ENCODE assay signal across 18 cellular contexts in the genomic region with DNA sequence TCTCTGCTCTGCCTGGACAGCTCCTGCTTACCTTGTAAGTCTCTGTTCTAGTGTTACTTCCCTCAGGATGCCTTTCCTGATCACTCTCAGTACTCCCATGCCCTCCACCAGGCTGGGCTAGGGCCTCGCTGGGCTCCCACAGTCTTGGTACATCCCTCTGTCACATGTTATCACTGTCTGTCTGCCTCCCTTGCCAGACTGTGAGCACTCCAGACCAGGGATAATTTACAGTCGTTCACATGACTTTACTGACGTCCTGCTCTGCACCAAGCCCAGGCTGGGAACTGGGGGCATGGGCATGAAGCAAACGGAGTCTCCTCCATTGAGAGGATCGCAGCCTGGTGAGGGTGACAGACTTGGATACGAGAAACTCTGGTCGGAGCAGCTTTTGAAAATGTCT. TPM values are rescaled to one million over a fixed set of nuclear protein-coding genes. Genes with fewer than 3 reads are reported as not detected.
A peak's percentile ranks its signal among the peaks of the same experiment; 100 is the strongest.
DNase-seq lines count a peak whose midpoint lies in the region; ATAC-seq and TF ChIP-seq lines count a peak whose summit lies in the region.
"Had no signal": no experiment of that assay in that cellular context is flagged by ENCODE, and none has a peak within 500 bp of the region (broad histone marks: within the 10 kb centered on the region; RNA-seq: fewer than 3 reads in every experiment).

No MANE protein-coding gene starts in this region.

- no peak for TF ChIP-seq CTCF in natural killer cell (IDR thresholded peaks at IDR 0.05)
- no peak for TF ChIP-seq CTCF in left ventricle myocardium inferior (IDR thresholded peaks at IDR 0.05; ENCODE audit: borderline replicate concordance)
- TF ChIP-seq CTCF in HFFc6 (IDR thresholded peaks at IDR 0.05), result no peak
- TF ChIP-seq CTCF in testis (IDR thresholded peaks at IDR 0.05), result no peak

- H3K4me3 ChIP-seq in left ventricle myocardium inferior (no peak overlapping the region), testis (no peak overlapping the region)
- H3K4me3 ChIP-seq: adrenal gland, upper lobe of left lung had no signal

- no peak for ATAC-seq in natural killer cell treated with Interleukin-12 subunit alpha and Interleukin-12 subunit beta and Interleukin-15 and Interleukin-18, amount 100 ng/mL, for 72 hours
- ATAC-seq in natural killer cell, result no peak
- no peak for ATAC-seq in activated T-helper 17 cell treated with anti-CD3 and anti-CD28 coated beads, Interleukin-2, amount 50 U/mL, for 72 hours (replicated peaks)
- no peak for ATAC-seq in stimulated activated effector memory CD8-positive, alpha-beta T cell treated with anti-CD3 and anti-CD28 coated beads, Interleukin-12 subunit alpha, Interleukin-12 subunit beta, amount 100 ng/mL, for 72 hours
- ATAC-seq: left colon had no signal

- peaks cover 18% of the 10 kb centered on the region for H3K4me1 ChIP-seq in left ventricle myocardium inferior
- no peaks in the 10 kb centered on the region for H3K4me1 ChIP-seq in testis
- H3K4me1 ChIP-seq: adrenal gland, parathyroid adenoma had no signal

- H3K27me3 ChIP-seq in left ventricle myocardium inferior (ENCODE audit: low read depth) (no peaks in the 10 kb centered on the region), testis (no peaks in the 10 kb centered on the region)
- H3K27me3 ChIP-seq: adrenal gland, upper lobe of left lung had no signal

- peaks cover 23 to 29% of the 10 kb centered on the region in 2 donors for H3K4me1 Mint-ChIP-seq in natural killer cell treated with Interleukin-12 subunit alpha and Interleukin-12 subunit beta and Interleukin-15 and Interleukin-18, amount 100 ng/mL, for 72 hours (ENCODE audit: low read depth in 2 of 2)
- H3K4me1 Mint-ChIP-seq in natural killer cell, result peaks cover 16 to 19% of the 10 kb centered on the region in 2 donors
- H3K4me1 Mint-ChIP-seq in activated T-helper 17 cell treated with anti-CD3 and anti-CD28 coated beads, Interleukin-2, amount 50 U/mL, for 72 hours, result peaks cover 30% of the 10 kb centered on the region
- peaks cover 30% of the 10 kb centered on the region for H3K4me1 Mint-ChIP-seq in stimulated activated effector memory CD8-positive, alpha-beta T cell treated with anti-CD3 and anti-CD28 coated beads, Interleukin-12 subunit alpha, Interleukin-12 subunit beta, amount 100 ng/mL, for 72 hours
- H3K4me1 Mint-ChIP-seq in HFFc6 (ENCODE audit: low read depth), result no peaks in the 10 kb centered on the region

- peaks cover 38% of the 10 kb centered on the region for H3K36me3 ChIP-seq in left ventricle myocardium inferior
- H3K36me3 ChIP-seq in testis (ENCODE audit: low read depth, missing control alignments), result no peaks in the 10 kb centered on the region

- H3K9me3 ChIP-seq in left ventricle myocardium inferior (replicated peaks) (no peaks in the 10 kb centered on the region), testis (no peaks in the 10 kb centered on the region)
- H3K9me3 ChIP-seq: adrenal gland, upper lobe of left lung had no signal

- H3K27me3 Mint-ChIP-seq in natural killer cell treated with Interleukin-12 subunit alpha and Interleukin-12 subunit beta and Interleukin-15 and Interleukin-18, amount 100 ng/mL, for 72 hours, result no peaks in the 10 kb centered on the region
- no peaks in the 10 kb centered on the region for H3K27me3 Mint-ChIP-seq in natural killer cell (ENCODE audit: low read depth in 2 of 2)
- H3K27me3 Mint-ChIP-seq in activated T-helper 17 cell treated with anti-CD3 and anti-CD28 coated beads, Interleukin-2, amount 50 U/mL, for 72 hours, result no peaks in the 10 kb centered on the region
- no peaks in the 10 kb centered on the region; the same call in 1 of the 2 replicates for H3K27me3 Mint-ChIP-seq in HFFc6 (ENCODE audit: insufficient read depth)
- H3K27me3 Mint-ChIP-seq: B cell, IgD-negative memory B cell had no signal

- intact Hi-C loops in natural killer cell (cut with micrococcal nuclease) (no loop called here), left ventricle myocardium inferior (cut with micrococcal nuclease) (no loop called here), testis (cut with DNase I; ENCODE audit: low total_unique reads) (no loop called here)

- WGBS in testis, 2 donors, result 78 to 80% methylated on average over 6 to 7 of the region's 7 CpGs

- peak overlapping the region in 1 of 2 donors; percentile 69 for H3K27ac Mint-ChIP-seq in natural killer cell treated with Interleukin-12 subunit alpha and Interleukin-12 subunit beta and Interleukin-15 and Interleukin-18, amount 100 ng/mL, for 72 hours
- peak overlapping the region in 1 of 2 donors; percentile 80 for H3K27ac Mint-ChIP-seq in natural killer cell
- H3K27ac Mint-ChIP-seq in activated T-helper 17 cell treated with anti-CD3 and anti-CD28 coated beads, Interleukin-2, amount 50 U/mL, for 72 hours, result peak overlapping the region; percentile 85
- peak overlapping the region; percentile 87 for H3K27ac Mint-ChIP-seq in stimulated activated effector memory CD8-positive, alpha-beta T cell treated with anti-CD3 and anti-CD28 coated beads, Interleukin-12 subunit alpha, Interleukin-12 subunit beta, amount 100 ng/mL, for 72 hours
- H3K27ac Mint-ChIP-seq in HFFc6, result no peak overlapping the region
- H3K27ac Mint-ChIP-seq: B cell had no signal

- no peaks in the 10 kb centered on the region for H3K9me3 Mint-ChIP-seq in natural killer cell treated with Interleukin-12 subunit alpha and Interleukin-12 subunit beta and Interleukin-15 and Interleukin-18, amount 100 ng/mL, for 72 hours
- H3K9me3 Mint-ChIP-seq in natural killer cell, result no peaks in the 10 kb centered on the region
- H3K9me3 Mint-ChIP-seq in activated T-helper 17 cell treated with anti-CD3 and anti-CD28 coated beads, Interleukin-2, amount 50 U/mL, for 72 hours, result no peaks in the 10 kb centered on the region
- no peaks in the 10 kb centered on the region for H3K9me3 Mint-ChIP-seq in stimulated activated effector memory CD8-positive, alpha-beta T cell treated with anti-CD3 and anti-CD28 coated beads, Interleukin-12 subunit alpha, Interleukin-12 subunit beta, amount 100 ng/mL, for 72 hours
- no peaks in the 10 kb centered on the region for H3K9me3 Mint-ChIP-seq in HFFc6
- H3K9me3 Mint-ChIP-seq: endodermal cell, IgD-negative memory B cell had no signal

- TF ChIP-seq POLR2A in testis (IDR thresholded peaks at IDR 0.05), result no peak

- peak overlapping the region; percentile 30 for H3K27ac ChIP-seq in left ventricle myocardium inferior (replicated peaks)
- H3K27ac ChIP-seq in testis, result no peak overlapping the region
- H3K27ac ChIP-seq: adrenal gland, parathyroid adenoma, upper lobe of left lung had no signal

- no peaks in the 10 kb centered on the region for H3K36me3 Mint-ChIP-seq in natural killer cell treated with Interleukin-12 subunit alpha and Interleukin-12 subunit beta and Interleukin-15 and Interleukin-18, amount 100 ng/mL, for 72 hours
- no peaks in the 10 kb centered on the region for H3K36me3 Mint-ChIP-seq in natural killer cell
- no peaks in the 10 kb centered on the region for H3K36me3 Mint-ChIP-seq in activated T-helper 17 cell treated with anti-CD3 and anti-CD28 coated beads, Interleukin-2, amount 50 U/mL, for 72 hours (ENCODE audit: low read depth)
- H3K36me3 Mint-ChIP-seq in stimulated activated effector memory CD8-positive, alpha-beta T cell treated with anti-CD3 and anti-CD28 coated beads, Interleukin-12 subunit alpha, Interleukin-12 subunit beta, amount 100 ng/mL, for 72 hours, result no peaks in the 10 kb centered on the region
- H3K36me3 Mint-ChIP-seq in HFFc6 (ENCODE audit: low read depth), result peaks cover 15% of the 10 kb centered on the region

- H3K4me3 Mint-ChIP-seq in natural killer cell treated with Interleukin-12 subunit alpha and Interleukin-12 subunit beta and Interleukin-15 and Interleukin-18, amount 100 ng/mL, for 72 hours, result no peak overlapping the region
- H3K4me3 Mint-ChIP-seq in natural killer cell (no peak overlapping the region), HFFc6 (no peak overlapping the region)
- H3K4me3 Mint-ChIP-seq in activated T-helper 17 cell treated with anti-CD3 and anti-CD28 coated beads, Interleukin-2, amount 50 U/mL, for 72 hours, result peak overlapping the region; percentile 81
- H3K4me3 Mint-ChIP-seq in stimulated activated effector memory CD8-positive, alpha-beta T cell treated with anti-CD3 and anti-CD28 coated beads, Interleukin-12 subunit alpha, Interleukin-12 subunit beta, amount 100 ng/mL, for 72 hours, result no peak overlapping the region
- H3K4me3 Mint-ChIP-seq: B cell, endodermal cell, IgD-negative memory B cell had no signal

- DNase-seq in natural killer cell treated with Interleukin-12 subunit alpha and Interleukin-12 subunit beta and Interleukin-15 and Interleukin-18, amount 100 ng/mL, for 72 hours (ENCODE audit: low spot score), result peak; percentile 5
- DNase-seq in natural killer cell (no peak), left ventricle myocardium inferior (no peak), KG1 (lab: John Stamatoyannopoulos, UW) (no peak), HFFc6 (no peak), testis (no peak)
- no peak for DNase-seq in stimulated activated effector memory CD8-positive, alpha-beta T cell treated with anti-CD3 and anti-CD28 coated beads, Interleukin-12 subunit alpha, Interleukin-12 subunit beta, amount 100 ng/mL, for 72 hours (ENCODE audit: low spot score in 2 of 2)
- DNase-seq: caudate nucleus, endodermal cell, left colon, NCI-H2081, NCI-H524, upper lobe of left lung had no signal

RNA-seq across cellular contexts. Expression of a gene that starts 12.4 kb away (rescaled TPM):
- total RNA-seq in natural killer cell treated with Interleukin-12 subunit alpha and Interleukin-12 subunit beta and Interleukin-15 and Interleukin-18, amount 100 ng/mL, for 72 hours, result 1 to 10 TPM; 7.2 to 7.9 TPM
- 1 to 10 TPM; 6.1 to 8.5 (median 8.1) TPM for total RNA-seq in natural killer cell
- 1 to 10 TPM; 9.6 to 10.0 TPM for total RNA-seq in activated T-helper 17 cell treated with anti-CD3 and anti-CD28 coated beads, Interleukin-2, amount 50 U/mL, for 72 hours
- total RNA-seq in left ventricle myocardium inferior, result 5.8 TPM
- total RNA-seq in HFFc6 (2021; fragmentation: NEBNext Ultra II Directional; extraction: Animal tissue kit (Norgen Biotek cat#: 25700)), result 10 to 100 TPM in 1 of 6 experiments, 1 to 10 TPM in 5; 8.5 to 10.6 (median 9.0) TPM
- total RNA-seq in testis, result 10 to 100 TPM; 25.8 to 33.5 TPM
- 10.5 TPM for polyA plus RNA-seq in testis (ENCODE audit: insufficient read depth, low read depth, low replicate concordance)

RNA-seq across cellular contexts. Expression of a gene that starts 12.7 kb away (rescaled TPM):
- total RNA-seq in natural killer cell treated with Interleukin-12 subunit alpha and Interleukin-12 subunit beta and Interleukin-15 and Interleukin-18, amount 100 ng/mL, for 72 hours, result 1 to 10 TPM; 3.6 to 9.4 TPM
- total RNA-seq in natural killer cell (1 to 10 TPM; 1.7 to 2.7 (median 2.2) TPM), left ventricle myocardium inferior (8.6 TPM), testis (10 to 100 TPM; 14.2 to 14.7 TPM)
- total RNA-seq in activated T-helper 17 cell treated with anti-CD3 and anti-CD28 coated beads, Interleukin-2, amount 50 U/mL, for 72 hours, result 1 to 10 TPM; 6.1 to 7.5 TPM
- 10 to 100 TPM; 10.4 to 15.7 (median 12.6) TPM for total RNA-seq in HFFc6 (2021; fragmentation: NEBNext Ultra II Directional; extraction: Animal tissue kit (Norgen Biotek cat#: 25700))
- 10.2 TPM for polyA plus RNA-seq in testis (ENCODE audit: insufficient read depth, low read depth, low replicate concordance)
